25 cellular contexts compared by ENCODE assay signal in genomic region chr5:175282611-175283225, GRCh38.
DNase-seq lines count a peak whose midpoint lies in the region; FAIRE-seq and TF ChIP-seq lines count a peak whose summit lies in the region.
"Had no signal": no experiment of that assay in that cellular context is flagged by ENCODE, and none has a peak within 500 bp of the region (broad histone marks: within the 10 kb centered on the region; RNA-seq: fewer than 3 reads in every experiment).

No MANE protein-coding gene starts in this region.

- no peaks in the 10 kb centered on the region for H3K79me2 ChIP-seq in keratinocyte (ENCODE audit: control insufficient read depth, insufficient read depth, low read length)

- no peak overlapping the region for H2AFZ ChIP-seq in keratinocyte (ENCODE audit: control insufficient read depth, low read length)

- H3K27ac ChIP-seq in keratinocyte (ENCODE audit: control insufficient read depth, insufficient read depth, low read length), result no peak overlapping the region
- H3K27ac ChIP-seq: ascending aorta, BLaER1, esophagus muscularis mucosa, left ventricle myocardium inferior, SJSA1 had no signal

- H4K20me1 ChIP-seq in keratinocyte (ENCODE audit: control insufficient read depth, extremely low read depth, insufficient read depth, low read length), result no peaks in the 10 kb centered on the region
- H4K20me1 ChIP-seq: BLaER1 had no signal

- no peak for TF ChIP-seq CTCF in keratinocyte (optimal IDR thresholded peaks at IDR 0.05 in 1 of 3, IDR thresholded peaks at IDR 0.05 in 1 of 3, conservative IDR thresholded peaks at IDR 0.05 in 1 of 3; ENCODE audit: extremely low read depth in 1 of 3, insufficient read depth in 2 of 3, low read length in 3 of 3)

- no peak overlapping the region for H3K4me2 ChIP-seq in keratinocyte (ENCODE audit: control insufficient read depth, extremely low read depth, insufficient read depth, low read depth, low read length)
- H3K4me2 ChIP-seq: BLaER1 had no signal

- peak; percentile 39 for FAIRE-seq in keratinocyte (lab: Jason Lieb, UNC)
- FAIRE-seq: frontal cortex had no signal

- peak; percentile 18 for DNase-seq in NCI-H2171 treated with DMSO at 0.1 percent for 48 hours (lab: John Stamatoyannopoulos, UW)
- no peak for DNase-seq in NCI-H2171 (lab: John Stamatoyannopoulos, UW)
- peak; percentile 45 for DNase-seq in NCI-H748 treated with DMSO at 0.1 percent for 48 hours (lab: John Stamatoyannopoulos, UW)
- no peak for DNase-seq in keratinocyte (ENCODE audit: low read depth, low spot score)
- no peak for DNase-seq in cerebellum (ENCODE audit: low spot score)
- DNase-seq in GM19238 (ENCODE audit: insufficient read length, low spot score), result no peak
- no peak for DNase-seq in NAMALWA (ENCODE audit: low spot score)
- DNase-seq: activated CD4-positive, alpha-beta T cell treated with anti-CD3 and anti-CD28 coated beads, Interleukin-2, amount 10 ng/mL, durations not matched to agents 24 days and 14 days; activated gamma-delta T cell; activated naive CD8-positive, alpha-beta T cell treated with anti-CD3 and anti-CD28 coated beads, Interleukin-2, amount 10 ng/mL, durations not matched to agents 7 days and 5 days; activated T-cell treated with anti-CD3 and anti-CD28 coated beads, Interleukin-2, amount 50 U/mL, for 24 hours; Calu3; dermis blood vessel endothelial cell; H9; left ventricle myocardium inferior; naive thymus-derived CD4-positive, alpha-beta T cell; NCI-H1092 treated with DMSO at 0.1 percent for 48 hours; NCI-H2081; occipital lobe; stimulated activated naive CD8-positive, alpha-beta T cell treated with anti-CD3 and anti-CD28 coated beads, Interleukin-15, Interleukin-2, amounts not matched to agents 100 U/mL and 50 U/mL, for 24 hours had no signal

- no peak overlapping the region for H3K9ac ChIP-seq in keratinocyte (ENCODE audit: control insufficient read depth, extremely low read depth, insufficient read depth, low read length)
- H3K9ac ChIP-seq: BLaER1 had no signal

- H3K27me3 ChIP-seq in keratinocyte (ENCODE audit: control insufficient read depth, extremely low read depth, insufficient read depth, low read length), result no peaks in the 10 kb centered on the region
- H3K27me3 ChIP-seq: ascending aorta, BLaER1, esophagus muscularis mucosa, SJSA1 had no signal

- no peaks in the 10 kb centered on the region for H3K9me1 ChIP-seq in keratinocyte (ENCODE audit: control insufficient read depth, extremely low read depth, insufficient read depth, low read length)

- H3K4me1 ChIP-seq in keratinocyte (ENCODE audit: control insufficient read depth, extremely low read depth, insufficient read depth, low read length), result peaks cover 27% of the 10 kb centered on the region
- H3K4me1 ChIP-seq: ascending aorta, BLaER1, esophagus muscularis mucosa, left ventricle myocardium inferior had no signal

- H3K9me3 ChIP-seq in keratinocyte (ENCODE audit: control insufficient read depth, low read depth, low read length), result no peaks in the 10 kb centered on the region
- H3K9me3 ChIP-seq: ascending aorta, BLaER1, esophagus muscularis mucosa, left ventricle myocardium inferior, SJSA1 had no signal

- dilution Hi-C loops in keratinocyte (cut with MboI; ENCODE audit: extremely low pct_ligation_motif_present, low sequenced_read_pairs), result no loop called here

- no peaks in the 10 kb centered on the region for H3K36me3 ChIP-seq in keratinocyte (ENCODE audit: control insufficient read depth in 2 of 2, extremely low read depth in 1 of 2, insufficient read depth in 2 of 2, low read length in 2 of 2)
- H3K36me3 ChIP-seq: ascending aorta, BLaER1, esophagus muscularis mucosa, left ventricle myocardium inferior, SJSA1 had no signal

- H3K4me3 ChIP-seq in keratinocyte (ENCODE audit: control insufficient read depth in 2 of 3, extremely low read depth in 1 of 3, insufficient read depth in 2 of 3, low read depth in 1 of 3, low read length in 3 of 3), result no peak overlapping the region
- H3K4me3 ChIP-seq: ascending aorta, BLaER1, esophagus muscularis mucosa, left ventricle myocardium inferior, SJSA1 had no signal

Comparison
In these comparisons a context has a peak if more than half of its experiments do, and no peak if none do; other contexts are left out.
1. DNase-seq: peak in NCI-H2171 treated with DMSO at 0.1 percent for 48 hours (single experiment) and NCI-H748 treated with DMSO at 0.1 percent for 48 hours (single experiment); none in NCI-H2171 (single experiment), keratinocyte (single experiment), cerebellum (single experiment), GM19238 (single experiment) and NAMALWA (single experiment).